In genomic region chr11:45754746-45755145, GRCh38 we compare ENCODE assay signal across 25 cellular contexts. TPM values are rescaled to one million over a fixed set of nuclear protein-coding genes. Genes with fewer than 3 reads are reported as not detected.
A peak's percentile ranks its signal among the peaks of the same experiment; 100 is the strongest.
DNase-seq lines count a peak whose midpoint lies in the region; ATAC-seq lines count a peak whose summit lies in the region.
"Had no signal": no experiment of that assay in that cellular context is flagged by ENCODE, and none has a peak within 500 bp of the region (broad histone marks: within the 10 kb centered on the region; RNA-seq: fewer than 3 reads in every experiment).

No MANE protein-coding gene starts in this region.

- H3K36me3 ChIP-seq in mesodermal cell (ENCODE audit: control insufficient read depth, insufficient read depth, low read length) (no peaks in the 10 kb centered on the region), aorta (ENCODE audit: control insufficient read depth in 1 of 2, insufficient read depth in 2 of 2, low read length in 1 of 2) (no peaks in the 10 kb centered on the region)
- H3K36me3 ChIP-seq: gastroesophageal sphincter, HAP-1, ovary, suprapubic skin had no signal

- H3K4me3 ChIP-seq in mesodermal cell (ENCODE audit: extremely low read depth, insufficient read depth, low read length, poor library complexity, severe bottlenecking) (no peak overlapping the region), aorta (ENCODE audit: low read length in 2 of 2) (no peak overlapping the region)
- H3K4me3 ChIP-seq: gastroesophageal sphincter, HAP-1, K562, ovary, suprapubic skin had no signal

- peak; percentile 26 for DNase-seq in DMS 273 (lab: John Stamatoyannopoulos, UW; ENCODE audit: unreplicated experiment)
- no peak for DNase-seq in DMS 273 treated with DMSO at 0.1 percent for 48 hours (lab: John Stamatoyannopoulos, UW)
- DNase-seq in Right ventricle myocardium superior = no peak
- DNase-seq in aorta = no peak
- DNase-seq: activated CD4-positive, alpha-beta T cell treated with anti-CD3 and anti-CD28 coated beads for 4 hours; activated T-cell treated with anti-CD3 and anti-CD28 coated beads, Interleukin-2, amount 50 U/mL, for 72 hours; CD4-positive, alpha-beta memory T cell; effector memory CD8-positive, alpha-beta T cell; MM.1S; naive thymus-derived CD8-positive, alpha-beta T cell; NCI-H1436 treated with DMSO at 0.1 percent for 48 hours; NCI-H748 treated with DMSO at 0.1 percent for 48 hours; OCI-M1; SHP77 treated with DMSO at 0.1 percent for 48 hours; T-helper 1 cell had no signal

- intact Hi-C loops in Right ventricle myocardium superior (cut with DNase I) (no loop called here), aorta (cut with DNase I) (loop anchor here in 1 of 2 donors (5.0 to 10.0 kb wide), 2 partner anchors 90 to 162 kb away; partner anchors contain the start of gene CHST1)

- H3K9me3 ChIP-seq in mesodermal cell (ENCODE audit: control insufficient read depth, low read length) = no peaks in the 10 kb centered on the region
- no peaks in the 10 kb centered on the region for H3K9me3 ChIP-seq in aorta (ENCODE audit: control insufficient read depth, low read length)
- H3K9me3 ChIP-seq: gastroesophageal sphincter, HAP-1, ovary, suprapubic skin had no signal

- H3K27me3 ChIP-seq in aorta (ENCODE audit: control insufficient read depth in 1 of 2, insufficient read depth in 2 of 2, low read length in 1 of 2) = no peaks in the 10 kb centered on the region
- H3K27me3 ChIP-seq: ovary had no signal

- 94 to 99% methylated on average over 6 of the region's 7 CpGs for WGBS in mesodermal cell (ENCODE audit: insufficient coverage in 2 of 2), 2 experiments
- WGBS in aorta, 2 donors = 19 to 31% methylated on average over 7 of the region's 7 CpGs

- H3K27ac ChIP-seq in mesodermal cell (ENCODE audit: low read depth, low read length, severe bottlenecking) (peak overlapping the region; percentile 18), aorta (ENCODE audit: low read depth in 1 of 2, low read length in 2 of 2) (peak overlapping the region; percentile 31 to 56)
- H3K27ac ChIP-seq: 22Rv1, suprapubic skin had no signal

- ATAC-seq in Right ventricle myocardium superior (ENCODE audit: poor library complexity) (peak; percentile 28), aorta (ENCODE audit: low FRiP score) (no peak), GM18498 (IDR thresholded peaks at IDR 0.05; ENCODE audit: unreplicated experiment) (no peak), HG03025 (IDR thresholded peaks at IDR 0.05; ENCODE audit: low FRiP score, unreplicated experiment) (no peak), GM18907 (IDR thresholded peaks at IDR 0.05; ENCODE audit: unreplicated experiment) (no peak)
- ATAC-seq: activated T-cell treated with anti-CD3 and anti-CD28 coated beads, Interleukin-2, amount 50 U/mL, for 72 hours; effector memory CD8-positive, alpha-beta T cell; gastroesophageal sphincter; K562; naive thymus-derived CD8-positive, alpha-beta T cell had no signal

- H3K4me1 ChIP-seq in mesodermal cell (ENCODE audit: control insufficient read depth, insufficient read depth, low read length, poor library complexity, severe bottlenecking) (peaks cover 33% of the 10 kb centered on the region), aorta (ENCODE audit: control insufficient read depth in 1 of 2, insufficient read depth in 2 of 2, low read length in 2 of 2) (peaks cover 0 to 2% of the 10 kb centered on the region in 2 donors)
- H3K4me1 ChIP-seq: HAP-1 had no signal

RNA-seq across cellular contexts. Expression of gene SLC35C1, which starts 50.2 kb away (rescaled TPM):
- total RNA-seq in Right ventricle myocardium superior = 5.8 TPM
- 10.4 TPM for polyA plus RNA-seq in mesodermal cell (2013, experiment 1 of 2)
- 10.9 TPM for polyA plus RNA-seq in mesodermal cell (2013, experiment 2 of 2)
- 10 to 100 TPM; 11.5 to 11.8 TPM for total RNA-seq in aorta
- 1 to 10 TPM; 6.5 to 9.4 TPM for polyA plus RNA-seq in aorta
